In genomic region chr16:20676268-20676828, GRCh38 we compare ENCODE assay signal across 8 cellular contexts. TPM values are rescaled to one million over a fixed set of nuclear protein-coding genes. Genes with fewer than 3 reads are reported as not detected.
DNase-seq lines count a peak whose midpoint lies in the region; ATAC-seq, FAIRE-seq and TF ChIP-seq lines count a peak whose summit lies in the region.

No MANE protein-coding gene starts in this region.

- H3K27me3 ChIP-seq in heart right ventricle: no peaks in the 10 kb centered on the region
- H3K27me3 ChIP-seq in small intestine (ENCODE audit: control insufficient read depth in 2 of 2, insufficient read depth in 2 of 2, low read length in 2 of 2): no peaks in the 10 kb centered on the region

- FAIRE-seq in small intestine (lab: Jason Lieb, UNC): no peak

- peak overlapping the region in 5 of 10 donors; percentile 63 to 82 (median 68) for H3K27ac ChIP-seq in heart right ventricle
- H3K27ac ChIP-seq in small intestine (ENCODE audit: low read depth in 1 of 2, low read length in 1 of 2): peak overlapping the region; percentile 88

- ATAC-seq in HG02642 (IDR thresholded peaks at IDR 0.05; ENCODE audit: poor library complexity, unreplicated experiment) (peak; percentile 11), heart right ventricle (peak in 4 of 8 donors; percentile 26 to 38 (median 30)), GM19328 (IDR thresholded peaks at IDR 0.05; ENCODE audit: unreplicated experiment) (no peak), HG03139 (IDR thresholded peaks at IDR 0.05; ENCODE audit: unreplicated experiment) (no peak), GM18502 (IDR thresholded peaks at IDR 0.05; ENCODE audit: poor library complexity, unreplicated experiment) (no peak)

- DNase-seq in OCI-M1 (lab: John Stamatoyannopoulos, UW) (peak; percentile 79), heart right ventricle (no peak), small intestine (peak; percentile 17), dermis blood vessel endothelial cell (no peak)

- peaks cover 0 to 10% (median 0%) of the 10 kb centered on the region in 9 donors for H3K36me3 ChIP-seq in heart right ventricle
- H3K36me3 ChIP-seq in small intestine (ENCODE audit: control insufficient read depth in 2 of 2, insufficient read depth in 2 of 2, low read length in 2 of 2): no peaks in the 10 kb centered on the region

- intact Hi-C loops in heart right ventricle (cut with DNase I): no loop called here

- H3K4me3 ChIP-seq in heart right ventricle: peak overlapping the region in 9 of 10 donors; percentile 34 to 57 (median 50)
- H3K4me3 ChIP-seq in small intestine (ENCODE audit: low read depth in 1 of 2, low read length in 2 of 2): peak overlapping the region in 1 of 2 donors; percentile 55

- TF ChIP-seq CTCF in heart right ventricle (IDR thresholded peaks at IDR 0.05): no peak

- H3K4me1 ChIP-seq in heart right ventricle (peaks cover 0 to 42% (median 13%) of the 10 kb centered on the region in 9 donors), small intestine (ENCODE audit: control insufficient read depth in 2 of 2, insufficient read depth in 1 of 2, low read depth in 1 of 2, low read length in 1 of 2) (peaks cover 4 to 12% of the 10 kb centered on the region in 2 donors)

- WGBS in heart right ventricle, 2 donors: 39 to 40% methylated on average over 4 of the region's 4 CpGs
- WGBS in small intestine, 3 donors: 8 to 25% (median 16%) methylated on average over 4 of the region's 4 CpGs

- H3K9me3 ChIP-seq in heart right ventricle (no peaks in the 10 kb centered on the region), small intestine (ENCODE audit: control insufficient read depth, low read depth) (no peaks in the 10 kb centered on the region)

RNA-seq across cellular contexts. Expression of gene ACSM1, which starts 21.1 kb away (rescaled TPM):
- total RNA-seq in heart right ventricle: under 1 TPM in 4 of 10 donors, not detected in 6; 0.13 to 0.49 (median 0.33) TPM
- under 1 TPM in 1 of 2 donors, not detected in 1; 0.06 TPM for polyA plus RNA-seq in heart right ventricle
- under 1 TPM in 2 of 3 donors, not detected in 1; 0.22 to 0.37 TPM for polyA plus RNA-seq in small intestine
- not detected in 2 replicates for total RNA-seq in dermis blood vessel endothelial cell

Comparison
In these comparisons a context has a peak if more than half of its experiments do, and no peak if none do; other contexts are left out.
1. DNase-seq: peak in OCI-M1 (single experiment) and small intestine (single experiment); none in heart right ventricle (0 of 2) and dermis blood vessel endothelial cell (single experiment).